In genomic region chr14:95456281-95456680, GRCh38 we compare ENCODE assay signal across 21 cellular contexts.
"Had no signal": no experiment of that assay in that cellular context is flagged by ENCODE, and none has a peak within 500 bp of the region (broad histone marks: within the 10 kb centered on the region; RNA-seq: fewer than 3 reads in every experiment).

No MANE protein-coding gene starts in this region.

- H3K4me3 Mint-ChIP-seq: nephron, type B pancreatic cell had no signal

- H3K9me3 ChIP-seq: gastrocnemius medialis, heart right ventricle, left lung, lower lobe of right lung, right atrium auricular region, sigmoid colon, stomach, suprapubic skin, thyroid gland had no signal

- H3K27ac Mint-ChIP-seq: nephron, type B pancreatic cell had no signal

- H3K9me3 Mint-ChIP-seq: naive B cell, nephron, type B pancreatic cell had no signal

- H3K27ac ChIP-seq: gastrocnemius medialis, heart right ventricle, left lung, lower lobe of right lung, right atrium auricular region, sigmoid colon, suprapubic skin, thyroid gland had no signal

- DNase-seq: cortex of kidney; effector memory CD4-positive, alpha-beta T cell; gastrocnemius medialis; heart right ventricle; islet precursor cell; left lung; lower lobe of right lung; mesenchymal stem cell; sigmoid colon; stimulated activated CD4-positive, alpha-beta T cell treated with anti-CD3 and anti-CD28 coated beads, Interleukin-2, amount 100 ng/mL, for 24 hours; stimulated activated CD4-positive, alpha-beta T cell treated with anti-CD3 and anti-CD28 coated beads, Interleukin-4, amount 100 ng/mL, for 4 hours; stimulated activated naive CD4-positive, alpha-beta T cell; stomach; thyroid gland had no signal

- H3K36me3 Mint-ChIP-seq: type B pancreatic cell had no signal

- H3K4me3 ChIP-seq: gastrocnemius medialis, heart right ventricle, left lung, lower lobe of right lung, right atrium auricular region, sigmoid colon, skin epidermis, stomach, suprapubic skin, thyroid gland had no signal

- ATAC-seq: esophagus mucosa, gastrocnemius medialis, left lung, lower lobe of right lung had no signal

- H3K27me3 ChIP-seq: gastrocnemius medialis, heart right ventricle, left lung, right atrium auricular region, stomach, suprapubic skin, thyroid gland had no signal

- H3K4me1 ChIP-seq: left lung, thyroid gland had no signal

- H3K36me3 ChIP-seq: gastrocnemius medialis had no signal

- H3K27me3 Mint-ChIP-seq: naive B cell had no signal
